9 cellular contexts compared by ENCODE assay signal in genomic region chr12:79886917-79887519, GRCh38. TPM values are rescaled to one million over a fixed set of nuclear protein-coding genes. Genes with fewer than 3 reads are reported as not detected.
DNase-seq lines count a peak whose midpoint lies in the region; ATAC-seq and TF ChIP-seq lines count a peak whose summit lies in the region.
"Had no signal": no experiment of that assay in that cellular context is flagged by ENCODE, and none has a peak within 500 bp of the region (broad histone marks: within the 10 kb centered on the region; RNA-seq: fewer than 3 reads in every experiment).

No MANE protein-coding gene starts in this region.

- no peak overlapping the region for H3K4me3 ChIP-seq in GM23338
- H3K4me3 ChIP-seq in heart right ventricle: no peak overlapping the region
- H3K4me3 ChIP-seq in stomach: no peak overlapping the region

- peaks cover 2% of the 10 kb centered on the region for H3K27me3 Mint-ChIP-seq in GM23338 (ENCODE audit: insufficient read depth, low read depth, poor library complexity)
- H3K27me3 Mint-ChIP-seq: CD8-positive, alpha-beta memory T cell had no signal

- no peaks in the 10 kb centered on the region for H3F3A ChIP-seq in GM23338 (replicated peaks; ENCODE audit: low read depth)

- H3K36me3 Mint-ChIP-seq in GM23338 (ENCODE audit: low read depth): no peaks in the 10 kb centered on the region

- no peak overlapping the region for H3K4me3 Mint-ChIP-seq in GM23338
- H3K4me3 Mint-ChIP-seq: CD8-positive, alpha-beta memory T cell had no signal

- ATAC-seq in GM23338: peak; percentile 59
- ATAC-seq in heart right ventricle: peak in 4 of 8 donors; percentile 54 to 77 (median 59)

- intact Hi-C loops in heart right ventricle (cut with DNase I) (loop anchor here in 5 of 10 donors (5.0 to 10.0 kb wide), 6 partner anchors 40 to 380 kb away; partner anchors contain the start of gene PPP1R12A (in 1 of the 5)), stomach (cut with DNase I; ENCODE audit: low total_unique reads) (no loop called here)

- TF ChIP-seq CTCF in GM23338 (conservative IDR thresholded peaks at IDR 0.05; ENCODE audit: low read depth in 2 of 2): peak; percentile 60 to 84
- peak; percentile 81 for TF ChIP-seq CTCF in VCaP (conservative IDR thresholded peaks at IDR 0.05)
- TF ChIP-seq CTCF in heart right ventricle (IDR thresholded peaks at IDR 0.05): peak in 8 of 9 donors; percentile 22 to 68 (median 60)
- TF ChIP-seq CTCF in stomach (IDR thresholded peaks at IDR 0.05): peak in 4 of 7 experiments; percentile 31 to 59 (median 42)

- H3K4me1 ChIP-seq in GM23338 (ENCODE audit: insufficient read depth) (peaks cover 11% of the 10 kb centered on the region), heart right ventricle (peaks cover 0 to 93% (median 74%) of the 10 kb centered on the region in 9 donors), stomach (peaks cover 6 to 89% (median 45%) of the 10 kb centered on the region in 4 donors)

- 66 to 80% methylated on average over 3 of the region's 3 CpGs for WGBS in heart right ventricle, 2 donors
- WGBS in stomach, 5 donors: 65 to 73% (median 65%) methylated on average over 3 of the region's 3 CpGs

- H3K9me3 ChIP-seq in heart right ventricle (no peaks in the 10 kb centered on the region), stomach (no peaks in the 10 kb centered on the region)

- H2AFZ ChIP-seq in GM23338: no peak overlapping the region

- no peak overlapping the region for H3K4me2 ChIP-seq in GM23338

- no peaks in the 10 kb centered on the region for H3K9me2 ChIP-seq in GM23338 (ENCODE audit: insufficient read depth)

- TF ChIP-seq EP300 in stomach (IDR thresholded peaks at IDR 0.05): no peak

- TF ChIP-seq POLR2A in stomach (IDR thresholded peaks at IDR 0.05): no peak

- H3K27ac ChIP-seq in GM23338 (ENCODE audit: low read depth) (no peak overlapping the region), VCaP (0 out of 2 replicates have a peak overlapping the region, but pooled peaks have one; percentile 18), heart right ventricle (no peak overlapping the region), stomach (no peak overlapping the region)

- H3K4me1 Mint-ChIP-seq in GM23338: peaks cover 41% of the 10 kb centered on the region

- no peaks in the 10 kb centered on the region for H3K27me3 ChIP-seq in GM23338 (ENCODE audit: insufficient read depth)
- H3K27me3 ChIP-seq in heart right ventricle: no peaks in the 10 kb centered on the region
- no peaks in the 10 kb centered on the region for H3K27me3 ChIP-seq in stomach

- H3K79me2 ChIP-seq in GM23338 (replicated peaks; ENCODE audit: insufficient read depth): peaks cover 99% of the 10 kb centered on the region

- H3K27ac Mint-ChIP-seq in GM23338: no peak overlapping the region

- H3K36me3 ChIP-seq in GM23338 (ENCODE audit: insufficient read depth): no peaks in the 10 kb centered on the region
- no peaks in the 10 kb centered on the region for H3K36me3 ChIP-seq in heart right ventricle
- no peaks in the 10 kb centered on the region for H3K36me3 ChIP-seq in stomach

- peaks cover 13% of the 10 kb centered on the region for H4K20me1 ChIP-seq in GM23338 (replicated peaks; ENCODE audit: insufficient read depth)

- DNase-seq in NCI-H146 (lab: John Stamatoyannopoulos, UW) (peak; percentile 40), NCI-H146 treated with DMSO at 0.1 percent for 48 hours (lab: John Stamatoyannopoulos, UW; ENCODE audit: unreplicated experiment) (no peak), GM23338 (ENCODE audit: low spot score) (peak; percentile 67), NCI-H1092 (lab: John Stamatoyannopoulos, UW) (peak; percentile 5), heart right ventricle (no peak), stomach (no peak), occipital lobe (lab: John Stamatoyannopoulos, UW) (no peak)

- no peaks in the 10 kb centered on the region for H3K9me3 Mint-ChIP-seq in GM23338
- H3K9me3 Mint-ChIP-seq: CD8-positive, alpha-beta memory T cell had no signal

TF ChIP-seq in GM23338, 12 proteins besides CTCF, POLR2A, EP300 and RAD21 (continues in another document):
- TF ChIP-seq, protein P1, sequence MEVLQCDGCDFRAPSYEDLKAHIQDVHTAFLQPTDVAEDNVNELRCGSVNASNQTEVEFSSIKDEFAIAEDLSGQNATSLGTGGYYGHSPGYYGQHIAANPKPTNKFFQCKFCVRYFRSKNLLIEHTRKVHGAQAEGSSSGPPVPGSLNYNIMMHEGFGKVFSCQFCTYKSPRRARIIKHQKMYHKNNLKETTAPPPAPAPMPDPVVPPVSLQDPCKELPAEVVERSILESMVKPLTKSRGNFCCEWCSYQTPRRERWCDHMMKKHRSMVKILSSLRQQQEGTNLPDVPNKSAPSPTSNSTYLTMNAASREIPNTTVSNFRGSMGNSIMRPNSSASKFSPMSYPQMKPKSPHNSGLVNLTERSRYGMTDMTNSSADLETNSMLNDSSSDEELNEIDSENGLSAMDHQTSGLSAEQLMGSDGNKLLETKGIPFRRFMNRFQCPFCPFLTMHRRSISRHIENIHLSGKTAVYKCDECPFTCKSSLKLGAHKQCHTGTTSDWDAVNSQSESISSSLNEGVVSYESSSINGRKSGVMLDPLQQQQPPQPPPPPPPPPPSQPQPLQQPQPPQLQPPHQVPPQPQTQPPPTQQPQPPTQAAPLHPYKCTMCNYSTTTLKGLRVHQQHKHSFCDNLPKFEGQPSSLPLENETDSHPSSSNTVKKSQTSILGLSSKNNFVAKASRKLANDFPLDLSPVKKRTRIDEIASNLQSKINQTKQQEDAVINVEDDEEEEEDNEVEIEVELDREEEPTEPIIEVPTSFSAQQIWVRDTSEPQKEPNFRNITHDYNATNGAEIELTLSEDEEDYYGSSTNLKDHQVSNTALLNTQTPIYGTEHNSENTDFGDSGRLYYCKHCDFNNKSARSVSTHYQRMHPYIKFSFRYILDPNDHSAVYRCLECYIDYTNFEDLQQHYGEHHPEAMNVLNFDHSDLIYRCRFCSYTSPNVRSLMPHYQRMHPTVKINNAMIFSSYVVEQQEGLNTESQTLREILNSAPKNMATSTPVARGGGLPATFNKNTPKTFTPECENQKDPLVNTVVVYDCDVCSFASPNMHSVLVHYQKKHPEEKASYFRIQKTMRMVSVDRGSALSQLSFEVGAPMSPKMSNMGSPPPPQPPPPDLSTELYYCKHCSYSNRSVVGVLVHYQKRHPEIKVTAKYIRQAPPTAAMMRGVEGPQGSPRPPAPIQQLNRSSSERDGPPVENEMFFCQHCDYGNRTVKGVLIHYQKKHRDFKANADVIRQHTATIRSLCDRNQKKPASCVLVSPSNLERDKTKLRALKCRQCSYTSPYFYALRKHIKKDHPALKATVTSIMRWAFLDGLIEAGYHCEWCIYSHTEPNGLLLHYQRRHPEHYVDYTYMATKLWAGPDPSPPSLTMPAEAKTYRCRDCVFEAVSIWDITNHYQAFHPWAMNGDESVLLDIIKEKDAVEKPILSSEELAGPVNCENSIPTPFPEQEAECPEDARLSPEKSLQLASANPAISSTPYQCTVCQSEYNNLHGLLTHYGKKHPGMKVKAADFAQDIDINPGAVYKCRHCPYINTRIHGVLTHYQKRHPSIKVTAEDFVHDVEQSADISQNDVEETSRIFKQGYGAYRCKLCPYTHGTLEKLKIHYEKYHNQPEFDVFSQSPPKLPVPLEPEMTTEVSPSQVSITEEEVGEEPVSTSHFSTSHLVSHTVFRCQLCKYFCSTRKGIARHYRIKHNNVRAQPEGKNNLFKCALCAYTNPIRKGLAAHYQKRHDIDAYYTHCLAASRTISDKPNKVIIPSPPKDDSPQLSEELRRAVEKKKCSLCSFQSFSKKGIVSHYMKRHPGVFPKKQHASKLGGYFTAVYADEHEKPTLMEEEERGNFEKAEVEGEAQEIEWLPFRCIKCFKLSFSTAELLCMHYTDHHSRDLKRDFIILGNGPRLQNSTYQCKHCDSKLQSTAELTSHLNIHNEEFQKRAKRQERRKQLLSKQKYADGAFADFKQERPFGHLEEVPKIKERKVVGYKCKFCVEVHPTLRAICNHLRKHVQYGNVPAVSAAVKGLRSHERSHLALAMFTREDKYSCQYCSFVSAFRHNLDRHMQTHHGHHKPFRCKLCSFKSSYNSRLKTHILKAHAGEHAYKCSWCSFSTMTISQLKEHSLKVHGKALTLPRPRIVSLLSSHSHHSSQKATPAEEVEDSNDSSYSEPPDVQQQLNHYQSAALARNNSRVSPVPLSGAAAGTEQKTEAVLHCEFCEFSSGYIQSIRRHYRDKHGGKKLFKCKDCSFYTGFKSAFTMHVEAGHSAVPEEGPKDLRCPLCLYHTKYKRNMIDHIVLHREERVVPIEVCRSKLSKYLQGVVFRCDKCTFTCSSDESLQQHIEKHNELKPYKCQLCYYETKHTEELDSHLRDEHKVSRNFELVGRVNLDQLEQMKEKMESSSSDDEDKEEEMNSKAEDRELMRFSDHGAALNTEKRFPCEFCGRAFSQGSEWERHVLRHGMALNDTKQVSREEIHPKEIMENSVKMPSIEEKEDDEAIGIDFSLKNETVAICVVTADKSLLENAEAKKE (CRISPR knock-in tag; IDR thresholded peaks at IDR 0.05): no peak
- TF ChIP-seq, protein P2, sequence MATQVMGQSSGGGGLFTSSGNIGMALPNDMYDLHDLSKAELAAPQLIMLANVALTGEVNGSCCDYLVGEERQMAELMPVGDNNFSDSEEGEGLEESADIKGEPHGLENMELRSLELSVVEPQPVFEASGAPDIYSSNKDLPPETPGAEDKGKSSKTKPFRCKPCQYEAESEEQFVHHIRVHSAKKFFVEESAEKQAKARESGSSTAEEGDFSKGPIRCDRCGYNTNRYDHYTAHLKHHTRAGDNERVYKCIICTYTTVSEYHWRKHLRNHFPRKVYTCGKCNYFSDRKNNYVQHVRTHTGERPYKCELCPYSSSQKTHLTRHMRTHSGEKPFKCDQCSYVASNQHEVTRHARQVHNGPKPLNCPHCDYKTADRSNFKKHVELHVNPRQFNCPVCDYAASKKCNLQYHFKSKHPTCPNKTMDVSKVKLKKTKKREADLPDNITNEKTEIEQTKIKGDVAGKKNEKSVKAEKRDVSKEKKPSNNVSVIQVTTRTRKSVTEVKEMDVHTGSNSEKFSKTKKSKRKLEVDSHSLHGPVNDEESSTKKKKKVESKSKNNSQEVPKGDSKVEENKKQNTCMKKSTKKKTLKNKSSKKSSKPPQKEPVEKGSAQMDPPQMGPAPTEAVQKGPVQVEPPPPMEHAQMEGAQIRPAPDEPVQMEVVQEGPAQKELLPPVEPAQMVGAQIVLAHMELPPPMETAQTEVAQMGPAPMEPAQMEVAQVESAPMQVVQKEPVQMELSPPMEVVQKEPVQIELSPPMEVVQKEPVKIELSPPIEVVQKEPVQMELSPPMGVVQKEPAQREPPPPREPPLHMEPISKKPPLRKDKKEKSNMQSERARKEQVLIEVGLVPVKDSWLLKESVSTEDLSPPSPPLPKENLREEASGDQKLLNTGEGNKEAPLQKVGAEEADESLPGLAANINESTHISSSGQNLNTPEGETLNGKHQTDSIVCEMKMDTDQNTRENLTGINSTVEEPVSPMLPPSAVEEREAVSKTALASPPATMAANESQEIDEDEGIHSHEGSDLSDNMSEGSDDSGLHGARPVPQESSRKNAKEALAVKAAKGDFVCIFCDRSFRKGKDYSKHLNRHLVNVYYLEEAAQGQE (IDR thresholded peaks at IDR 0.05; ENCODE audit: unreplicated experiment): no peak

RNA-seq across cellular contexts. Expression of gene PPP1R12A, which starts 47.9 kb away (rescaled TPM):
- 83.7 and 91.6 TPM in 2 replicates for total RNA-seq in GM23338 (2014; rRNA removed; shearing (Covaris generic))
- polyA plus RNA-seq in GM23338 (2016; fragmentation: Nextera tagmentation; extraction: Ambion mirVana): 124 and 146 TPM in 2 replicates
- 10 to 100 TPM; 46.3 to 73.5 (median 60.5) TPM for total RNA-seq in heart right ventricle
- 10 to 100 TPM; 11.5 to 43.7 TPM for polyA plus RNA-seq in heart right ventricle
- total RNA-seq in stomach: 100 to 1,000 TPM in 3 of 5 donors, 10 to 100 TPM in 2; 85.3 to 425 (median 188) TPM
- 100 to 1,000 TPM in 1 of 3 donors, 10 to 100 TPM in 1, 1 to 10 TPM in 1; 7.5 to 125 (median 28.4) TPM for polyA plus RNA-seq in stomach
- total RNA-seq in occipital lobe: 176 TPM

Comparison
In these comparisons a context has a peak if more than half of its experiments do, and no peak if none do; other contexts are left out.
1. DNase-seq: peak in NCI-H146 (single experiment), GM23338 (single experiment) and NCI-H1092 (single experiment); none in NCI-H146 treated with DMSO at 0.1 percent for 48 hours (single experiment), heart right ventricle (0 of 2), stomach (single experiment) and occipital lobe (single experiment).
2. Peak in every context shown above with its lines, with median percentiles within 50 percentile points of each other: CTCF ChIP-seq.